ENCODE assay signal across 1 cellular context in genomic region chr1:197782719-197783328, GRCh38.
TF ChIP-seq lines count a peak whose summit lies in the region.

No MANE protein-coding gene starts in this region.

TF ChIP-seq in K562, 482 proteins besides CTCF, POLR2A, EP300 and RAD21 (continued from another document):
- TF ChIP-seq CREB3 (tag; conservative IDR thresholded peaks at IDR 0.05; ENCODE audit: low read depth) (no peak), PTBP1 (IDR thresholded peaks at IDR 0.05; ENCODE audit: low read depth, low read length) (no peak), DNMT1 (IDR thresholded peaks at IDR 0.05) (no peak), KAT7 (CRISPR knock-in tag; IDR thresholded peaks at IDR 0.05; ENCODE audit: borderline replicate concordance) (no peak), BDP1 (IDR thresholded peaks at IDR 0.05; ENCODE audit: insufficient read depth, insufficient read length) (no peak), PRDM10 (IDR thresholded peaks at IDR 0.05; ENCODE audit: partially characterized antibody) (no peak), CAMTA2 (CRISPR knock-in tag; conservative IDR thresholded peaks at IDR 0.05) (no peak), MCM2 (IDR thresholded peaks at IDR 0.05; ENCODE audit: low read depth) (no peak), NCOA2 (IDR thresholded peaks at IDR 0.05; ENCODE audit: partially characterized antibody in 2 of 2) (no peak), SNIP1 (IDR thresholded peaks at IDR 0.05; ENCODE audit: low read depth) (no peak), NCOA6 (IDR thresholded peaks at IDR 0.05) (no peak), KDM4B (IDR thresholded peaks at IDR 0.05; ENCODE audit: borderline replicate concordance in 2 of 2, low read depth in 1 of 2) (no peak)
- TF ChIP-seq, protein P1, sequence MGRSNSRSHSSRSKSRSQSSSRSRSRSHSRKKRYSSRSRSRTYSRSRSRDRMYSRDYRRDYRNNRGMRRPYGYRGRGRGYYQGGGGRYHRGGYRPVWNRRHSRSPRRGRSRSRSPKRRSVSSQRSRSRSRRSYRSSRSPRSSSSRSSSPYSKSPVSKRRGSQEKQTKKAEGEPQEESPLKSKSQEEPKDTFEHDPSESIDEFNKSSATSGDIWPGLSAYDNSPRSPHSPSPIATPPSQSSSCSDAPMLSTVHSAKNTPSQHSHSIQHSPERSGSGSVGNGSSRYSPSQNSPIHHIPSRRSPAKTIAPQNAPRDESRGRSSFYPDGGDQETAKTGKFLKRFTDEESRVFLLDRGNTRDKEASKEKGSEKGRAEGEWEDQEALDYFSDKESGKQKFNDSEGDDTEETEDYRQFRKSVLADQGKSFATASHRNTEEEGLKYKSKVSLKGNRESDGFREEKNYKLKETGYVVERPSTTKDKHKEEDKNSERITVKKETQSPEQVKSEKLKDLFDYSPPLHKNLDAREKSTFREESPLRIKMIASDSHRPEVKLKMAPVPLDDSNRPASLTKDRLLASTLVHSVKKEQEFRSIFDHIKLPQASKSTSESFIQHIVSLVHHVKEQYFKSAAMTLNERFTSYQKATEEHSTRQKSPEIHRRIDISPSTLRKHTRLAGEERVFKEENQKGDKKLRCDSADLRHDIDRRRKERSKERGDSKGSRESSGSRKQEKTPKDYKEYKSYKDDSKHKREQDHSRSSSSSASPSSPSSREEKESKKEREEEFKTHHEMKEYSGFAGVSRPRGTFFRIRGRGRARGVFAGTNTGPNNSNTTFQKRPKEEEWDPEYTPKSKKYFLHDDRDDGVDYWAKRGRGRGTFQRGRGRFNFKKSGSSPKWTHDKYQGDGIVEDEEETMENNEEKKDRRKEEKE (IDR thresholded peaks at IDR 0.05; ENCODE audit: borderline replicate concordance in 1 of 2, control insufficient read depth in 1 of 2, low read depth in 2 of 2, low read length in 1 of 2): no peak
